31 cellular contexts compared by ENCODE assay signal in the genomic region with DNA sequence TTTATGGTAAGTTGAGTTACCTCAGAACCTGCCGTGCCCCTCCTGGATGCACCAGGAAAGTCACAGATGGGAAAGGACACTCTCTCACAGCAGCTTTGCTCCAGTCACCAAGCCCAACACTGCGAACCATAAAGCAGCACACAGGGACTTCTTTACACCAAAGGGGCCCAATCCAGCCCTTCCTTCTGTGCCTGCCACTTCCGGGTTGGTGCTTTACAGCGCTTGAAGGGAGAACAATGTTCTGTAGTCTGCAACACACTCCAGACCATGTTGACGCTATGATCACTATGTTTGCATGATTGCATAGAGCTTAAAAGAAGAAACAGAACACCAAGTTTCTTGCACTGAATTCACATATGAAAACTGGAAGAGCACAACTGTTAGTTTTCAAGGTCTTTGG.
"Had no signal": no experiment of that assay in that cellular context is flagged by ENCODE, and none has a peak within 500 bp of the region (broad histone marks: within the 10 kb centered on the region; RNA-seq: fewer than 3 reads in every experiment).

No MANE protein-coding gene starts in this region.

- H3K27ac ChIP-seq: ascending aorta, Peyer's patch, SJSA1 had no signal

- H3K27me3 ChIP-seq: ascending aorta, Peyer's patch, SJSA1 had no signal

- H3K4me3 Mint-ChIP-seq: activated CD4-positive, alpha-beta T cell treated with anti-CD3 and anti-CD28 coated beads, Interleukin-2, amount 10 ng/mL, durations not matched to agents 24 days and 14 days; activated CD8-positive, alpha-beta T cell treated with anti-CD3 and anti-CD28 coated beads for 36 hours; activated naive CD4-positive, alpha-beta T cell treated with anti-CD3 and anti-CD28 coated beads, Interleukin-2, amount 50 U/mL, for 24 hours; activated naive CD8-positive, alpha-beta T cell treated with anti-CD3 and anti-CD28 coated beads, Interleukin-2, amount 10 ng/mL, durations not matched to agents 7 days and 5 days; activated T-cell treated with anti-CD3 and anti-CD28 coated beads, Interleukin-2, amount 50 U/mL, for 72 hours; T-helper 1 cell treated with Interleukin-12 subunit alpha and Interleukin-12 subunit beta and Interleukin-4 antibody, amounts not matched to agents 30 μg/mL and 1 μg/mL, for 36 hours; T-helper 2 cell treated with Interferon-gamma antibody and Interleukin-4, amounts not matched to agents 5 μg/mL and 100 μg/mL, for 36 hours had no signal

- H3K4me3 ChIP-seq: ascending aorta, K562, Peyer's patch, SJSA1 had no signal

- H3K4me1 ChIP-seq: ascending aorta, Peyer's patch, SJSA1 had no signal

- FAIRE-seq: K562, TTC549 had no signal

- H3K9me3 ChIP-seq: ascending aorta, Peyer's patch, SJSA1, SK-N-SH had no signal

- H3K9me3 Mint-ChIP-seq: activated CD4-positive, alpha-beta T cell treated with anti-CD3 and anti-CD28 coated beads, Interleukin-2, amount 10 ng/mL, durations not matched to agents 24 days and 14 days; activated CD8-positive, alpha-beta T cell treated with anti-CD3 and anti-CD28 coated beads for 36 hours; activated naive CD4-positive, alpha-beta T cell treated with anti-CD3 and anti-CD28 coated beads, Interleukin-2, amount 50 U/mL, for 24 hours; activated naive CD8-positive, alpha-beta T cell treated with anti-CD3 and anti-CD28 coated beads, Interleukin-2, amount 10 ng/mL, durations not matched to agents 7 days and 5 days; activated T-cell treated with anti-CD3 and anti-CD28 coated beads, Interleukin-2, amount 50 U/mL, for 72 hours; activated T-helper 2 cell treated with anti-CD3 and anti-CD28 coated beads, Interferon-gamma antibody, Interleukin-2, Interleukin-4, amounts not matched to agents 10 μg/mL and 5 μg/mL and 100 μg/mL, durations not matched to agents 14 hours and 24 hours and 36 hours; T-helper 1 cell treated with Interleukin-12 subunit alpha and Interleukin-12 subunit beta and Interleukin-4 antibody, amounts not matched to agents 30 μg/mL and 1 μg/mL, for 36 hours; T-helper 2 cell treated with Interferon-gamma antibody and Interleukin-4, amounts not matched to agents 5 μg/mL and 100 μg/mL, for 36 hours had no signal

- H3K4me1 Mint-ChIP-seq: activated naive CD4-positive, alpha-beta T cell treated with anti-CD3 and anti-CD28 coated beads, Interleukin-2, amount 50 U/mL, for 24 hours; activated naive CD8-positive, alpha-beta T cell treated with anti-CD3 and anti-CD28 coated beads, Interleukin-2, amount 10 ng/mL, durations not matched to agents 7 days and 5 days had no signal

- ATAC-seq: activated CD8-positive, alpha-beta T cell treated with anti-CD3 and anti-CD28 coated beads for 36 hours; activated T-cell treated with anti-CD3 and anti-CD28 coated beads, Interleukin-2, amount 50 U/mL, for 72 hours; K562; PC-3 had no signal

- H3K27me3 Mint-ChIP-seq: activated CD4-positive, alpha-beta T cell treated with anti-CD3 and anti-CD28 coated beads, Interleukin-2, amount 10 ng/mL, durations not matched to agents 24 days and 14 days; activated CD8-positive, alpha-beta T cell treated with anti-CD3 and anti-CD28 coated beads for 36 hours; activated naive CD4-positive, alpha-beta T cell treated with anti-CD3 and anti-CD28 coated beads, Interleukin-2, amount 50 U/mL, for 24 hours; activated naive CD8-positive, alpha-beta T cell treated with anti-CD3 and anti-CD28 coated beads, Interleukin-2, amount 10 ng/mL, durations not matched to agents 7 days and 5 days had no signal

- H3K27ac Mint-ChIP-seq: activated CD4-positive, alpha-beta T cell treated with anti-CD3 and anti-CD28 coated beads, Interleukin-2, amount 10 ng/mL, durations not matched to agents 24 days and 14 days; activated CD8-positive, alpha-beta T cell treated with anti-CD3 and anti-CD28 coated beads for 36 hours; activated naive CD4-positive, alpha-beta T cell treated with anti-CD3 and anti-CD28 coated beads, Interleukin-2, amount 50 U/mL, for 24 hours; activated naive CD8-positive, alpha-beta T cell treated with anti-CD3 and anti-CD28 coated beads, Interleukin-2, amount 10 ng/mL, durations not matched to agents 7 days and 5 days; activated T-cell treated with anti-CD3 and anti-CD28 coated beads, Interleukin-2, amount 50 U/mL, for 72 hours; activated T-helper 2 cell treated with anti-CD3 and anti-CD28 coated beads, Interferon-gamma antibody, Interleukin-2, Interleukin-4, amounts not matched to agents 10 μg/mL and 5 μg/mL and 100 μg/mL, durations not matched to agents 14 hours and 24 hours and 36 hours; T-helper 1 cell treated with Interleukin-12 subunit alpha and Interleukin-12 subunit beta and Interleukin-4 antibody, amounts not matched to agents 30 μg/mL and 1 μg/mL, for 36 hours; T-helper 2 cell treated with Interferon-gamma antibody and Interleukin-4, amounts not matched to agents 5 μg/mL and 100 μg/mL, for 36 hours had no signal

- DNase-seq: activated CD4-positive, alpha-beta T cell treated with anti-CD3 and anti-CD28 coated beads, Interleukin-2, amount 10 ng/mL, durations not matched to agents 24 days and 14 days; activated CD4-positive, alpha-beta T cell treated with anti-CD3 and anti-CD28 coated beads, Interleukin-2, amount 50 U/mL, for 4 hours; activated CD8-positive, alpha-beta T cell treated with anti-CD3 and anti-CD28 coated beads for 36 hours; activated gamma-delta T cell; activated naive CD4-positive, alpha-beta T cell treated with Interleukin-2 at 50 U/mL for 16 hours; activated naive CD8-positive, alpha-beta T cell treated with anti-CD3 and anti-CD28 coated beads, Interleukin-2, amount 10 ng/mL, durations not matched to agents 7 days and 5 days; activated T-cell treated with anti-CD3 and anti-CD28 coated beads, Interleukin-2, amount 50 U/mL, for 1 hour; activated T-cell treated with anti-CD3 and anti-CD28 coated beads, Interleukin-2, amount 50 U/mL, for 72 hours; NCI-H1105 treated with DMSO at 0.1 percent for 48 hours; NCI-H1436; NCI-H1694; NCI-H1930; NCI-H2107; NCI-H2171; NCI-H510A; NCI-H526; NCI-H748 treated with DMSO at 0.1 percent for 48 hours; NK-92 treated with Interleukin-12 subunit alpha and Interleukin-12 subunit beta, amount 100 ng/mL, for 24 hours; PC-3; Peyer's patch; RPMI8226; SHP77 treated with DMSO at 0.1 percent for 48 hours; SK-N-SH had no signal
